8 cellular contexts compared by ENCODE assay signal in genomic region chr12:109910969-109911348, GRCh38. TPM values are rescaled to one million over a fixed set of nuclear protein-coding genes. Genes with fewer than 3 reads are reported as not detected.
A peak's percentile ranks its signal among the peaks of the same experiment; 100 is the strongest.
DNase-seq lines count a peak whose midpoint lies in the region; ATAC-seq and TF ChIP-seq lines count a peak whose summit lies in the region.

No MANE protein-coding gene starts in this region.

- peaks cover 40% of the 10 kb centered on the region for H3K36me3 ChIP-seq in A673 (ENCODE audit: insufficient read depth, low read length, poor library complexity, severe bottlenecking)

- H3K4me1 ChIP-seq in A673 (ENCODE audit: insufficient read depth, low read length, poor library complexity, severe bottlenecking), result no peaks in the 10 kb centered on the region

- POLR2A ChIA-PET in A673 (lab: Charles Lee; ENCODE audit: low non-redundant PET), result no interaction called here

- no peaks in the 10 kb centered on the region for H3K27me3 ChIP-seq in A673 (replicated peaks; ENCODE audit: insufficient read depth, low read depth, low read length, poor library complexity)

- peak; percentile 42; the same call in 1 of the 2 replicates for TF ChIP-seq CTCF in A673 (conservative IDR thresholded peaks at IDR 0.05; ENCODE audit: low read depth, low read length)
- peak; percentile 15 for TF ChIP-seq CTCF in GM12865 (IDR thresholded peaks at IDR 0.05; ENCODE audit: insufficient read depth, low read depth, low read length, missing control alignments)
- TF ChIP-seq CTCF in fibroblast of villous mesenchyme (IDR thresholded peaks at IDR 0.05; ENCODE audit: insufficient read depth, low read depth, low read length), result peak; percentile 32

- H3K27ac ChIP-seq in A673 (ENCODE audit: low read depth, low read length, poor library complexity, severe bottlenecking), result no peak overlapping the region
- H3K27ac ChIP-seq in caudate nucleus (ENCODE audit: low read depth, low read length), result no peak overlapping the region

- intact Hi-C loops in A673 (cut with micrococcal nuclease; ENCODE audit: unreplicated experiment), result no loop called here
- intact Hi-C loops in left ventricle myocardium superior (cut with micrococcal nuclease), result no loop called here

- no TSS peak for BruUV-seq in A673 (replicated peaks; lab: Mats Ljungman, UMichigan)

- ATAC-seq in GM21737 (IDR thresholded peaks at IDR 0.05; ENCODE audit: unreplicated experiment) (no peak), left ventricle myocardium superior (no peak)

- H3K4me3 ChIP-seq in A673 (ENCODE audit: low read depth, low read length, poor library complexity, severe bottlenecking) (no peak overlapping the region), GM12865 (ENCODE audit: low read depth, low read length) (no peak overlapping the region), fibroblast of villous mesenchyme (ENCODE audit: low read depth, low read length) (no peak overlapping the region)

- DNase-seq in A673 (ENCODE audit: low spot score) (peak; percentile 45), GM12865 (ENCODE audit: low read depth) (peak; percentile 42), RKO (ENCODE audit: low spot score) (peak; percentile 67), fibroblast of villous mesenchyme (ENCODE audit: low read depth) (no peak), caudate nucleus (lab: John Stamatoyannopoulos, UW) (no peak), NCI-H1092 treated with DMSO at 0.1 percent for 48 hours (lab: John Stamatoyannopoulos, UW) (no peak), left ventricle myocardium superior (no peak)

- no peaks in the 10 kb centered on the region for H3K9me3 ChIP-seq in A673 (ENCODE audit: low read depth, low read length, poor library complexity, severe bottlenecking)

- CTCF ChIA-PET in A673 (lab: Charles Lee), result no interaction called here

RNA-seq across cellular contexts. Expression of gene TCHP, which starts 10.9 kb away (rescaled TPM):
- total RNA-seq in A673 (2021), result 33.4 and 40.4 TPM in 2 replicates
- total RNA-seq in fibroblast of villous mesenchyme, result 9.0 and 9.1 TPM in 2 replicates
- 11.4 TPM for total RNA-seq in left ventricle myocardium superior

RNA-seq across cellular contexts. Expression of gene GLTP, which starts 30.6 kb away (rescaled TPM):
- total RNA-seq in A673 (2021) (20.2 and 20.7 TPM in 2 replicates), fibroblast of villous mesenchyme (50.3 and 52.2 TPM in 2 replicates), left ventricle myocardium superior (19.8 TPM)

Comparison
In these comparisons a context has a peak if more than half of its experiments do, and no peak if none do; other contexts are left out.
1. DNase-seq: peak in A673 (single experiment), GM12865 (single experiment) and RKO (single experiment); none in fibroblast of villous mesenchyme (single experiment), caudate nucleus (0 of 61), NCI-H1092 treated with DMSO at 0.1 percent for 48 hours (single experiment) and left ventricle myocardium superior (single experiment).
2. Peak in every context shown above with its lines, with median percentiles within 50 percentile points of each other: CTCF ChIP-seq.